In the genomic region with DNA sequence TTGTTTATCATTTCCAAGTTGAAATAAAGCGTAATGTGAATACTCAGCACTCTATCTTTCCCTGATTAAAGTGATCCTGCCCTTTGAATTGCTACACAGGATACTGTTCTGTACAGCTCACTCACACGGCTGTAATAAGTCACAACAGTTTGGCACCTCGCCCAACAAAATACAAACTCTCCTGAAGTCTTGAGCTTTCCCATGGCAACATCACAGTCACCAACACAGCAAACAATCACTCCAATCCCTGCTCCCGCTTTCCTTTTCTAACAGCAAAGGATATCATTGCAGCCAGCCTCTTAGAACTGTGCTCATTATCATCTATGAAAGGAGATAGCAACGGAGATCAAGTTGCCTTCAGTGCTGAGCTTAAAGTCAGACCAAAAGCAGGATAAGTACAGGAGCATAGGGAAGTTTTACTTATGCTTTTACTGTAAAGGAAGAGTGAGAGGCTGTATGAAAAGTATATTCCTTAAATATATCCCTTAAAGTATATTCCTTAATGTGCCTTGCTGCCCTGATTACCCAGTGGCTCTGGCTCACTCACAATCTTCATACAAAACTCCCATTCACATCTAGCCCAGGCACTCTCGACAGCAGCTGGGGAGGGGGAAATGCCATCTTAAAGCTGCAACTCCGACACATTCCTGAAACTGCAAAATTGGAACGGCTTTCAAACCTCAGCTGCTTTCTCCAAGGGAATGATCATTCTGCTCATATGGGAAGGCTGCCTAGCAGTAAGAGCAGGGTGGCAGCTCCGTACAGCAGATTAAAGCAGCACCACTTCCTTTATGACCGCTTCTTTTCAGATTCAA, we compare ENCODE assay signal across 8 cellular contexts. TPM values are rescaled to one million over a fixed set of nuclear protein-coding genes. Genes with fewer than 3 reads are reported as not detected.
DNase-seq lines count a peak whose midpoint lies in the region; ATAC-seq, FAIRE-seq and TF ChIP-seq lines count a peak whose summit lies in the region.

No MANE protein-coding gene starts in this region.

- H3K4me3 ChIP-seq in right lobe of liver (no peak overlapping the region), stomach smooth muscle (ENCODE audit: low read length in 2 of 2) (peak overlapping the region; percentile 66 to 67)

- WGBS in right lobe of liver (ENCODE audit: insufficient coverage, low coverage, low lambda C conversion rate, missing lambda C conversion rate), result 31% methylated on average over 10 of the region's 10 CpGs

- H3K9me3 ChIP-seq in right lobe of liver (no peaks in the 10 kb centered on the region), stomach smooth muscle (ENCODE audit: control insufficient read depth in 2 of 2, low read length in 2 of 2) (no peaks in the 10 kb centered on the region)

- H3K4me3 Mint-ChIP-seq in activated naive CD4-positive, alpha-beta T cell treated with anti-CD3 and anti-CD28 coated beads, Interleukin-2, amount 50 U/mL, for 24 hours, result peak overlapping the region; percentile 86

- peak; percentile 90 for FAIRE-seq in RCC 7860 (lab: Jason Lieb, UNC)

- H3K4me1 Mint-ChIP-seq in activated naive CD4-positive, alpha-beta T cell treated with anti-CD3 and anti-CD28 coated beads, Interleukin-2, amount 50 U/mL, for 24 hours, result peaks cover 83% of the 10 kb centered on the region

- no peaks in the 10 kb centered on the region for H3K27me3 Mint-ChIP-seq in activated naive CD4-positive, alpha-beta T cell treated with anti-CD3 and anti-CD28 coated beads, Interleukin-2, amount 50 U/mL, for 24 hours

- no peaks in the 10 kb centered on the region for H3K9me3 Mint-ChIP-seq in activated naive CD4-positive, alpha-beta T cell treated with anti-CD3 and anti-CD28 coated beads, Interleukin-2, amount 50 U/mL, for 24 hours

- H3K9ac ChIP-seq in stomach smooth muscle (ENCODE audit: low read length in 2 of 2), result peak overlapping the region; percentile 64 to 65

- no peaks in the 10 kb centered on the region for H3K36me3 ChIP-seq in right lobe of liver
- no peaks in the 10 kb centered on the region for H3K36me3 ChIP-seq in stomach smooth muscle (ENCODE audit: control insufficient read depth in 2 of 2, insufficient read depth in 2 of 2, low read length in 2 of 2)

- peaks cover 5% of the 10 kb centered on the region for H3K36me3 Mint-ChIP-seq in activated naive CD4-positive, alpha-beta T cell treated with anti-CD3 and anti-CD28 coated beads, Interleukin-2, amount 50 U/mL, for 24 hours

- H3K27me3 ChIP-seq in right lobe of liver, result no peaks in the 10 kb centered on the region
- no peaks in the 10 kb centered on the region for H3K27me3 ChIP-seq in stomach smooth muscle (ENCODE audit: control insufficient read depth in 1 of 2, insufficient read depth in 2 of 2, low read length in 2 of 2)

- no peak for DNase-seq in activated naive CD4-positive, alpha-beta T cell treated with anti-CD3 and anti-CD28 coated beads, Interleukin-2, amount 50 U/mL, for 16 hours
- peak; percentile 99 for DNase-seq in RCC 7860 (ENCODE audit: low spot score)
- peak; percentile 100 for DNase-seq in dermis microvascular lymphatic vessel endothelial cell (ENCODE audit: low read depth in 2 of 2)
- peak in 2 of 3 donors; percentile 44 to 70 for DNase-seq in right lobe of liver

- H3K27ac Mint-ChIP-seq in activated naive CD4-positive, alpha-beta T cell treated with anti-CD3 and anti-CD28 coated beads, Interleukin-2, amount 50 U/mL, for 24 hours, result peak overlapping the region; percentile 96

- intact Hi-C loops in right lobe of liver (cut with DNase I), result no loop called here

- peak overlapping the region; percentile 7 to 60 (median 43) for H3K27ac ChIP-seq in right lobe of liver
- peak overlapping the region; percentile 76 for H3K27ac ChIP-seq in stomach smooth muscle (ENCODE audit: low read length)

- no peak for TF ChIP-seq POLR2A in right lobe of liver (IDR thresholded peaks at IDR 0.05)
- no peak for TF ChIP-seq POLR2A in GM18505 (IDR thresholded peaks at IDR 0.05; ENCODE audit: borderline replicate concordance, extremely low read depth, insufficient read depth, insufficient read length)

- TF ChIP-seq CTCF in right lobe of liver (IDR thresholded peaks at IDR 0.05), result no peak

- no peaks in the 10 kb centered on the region for H3K4me1 ChIP-seq in right lobe of liver
- peaks cover 20% of the 10 kb centered on the region for H3K4me1 ChIP-seq in stomach smooth muscle (ENCODE audit: control insufficient read depth, insufficient read depth, low read length)

- ATAC-seq in right lobe of liver (peak; percentile 84 to 92 (median 88)), GM18505 (IDR thresholded peaks at IDR 0.05; ENCODE audit: unreplicated experiment) (no peak), HG02852 (IDR thresholded peaks at IDR 0.05; ENCODE audit: unreplicated experiment) (no peak)

RNA-seq across cellular contexts. Expression of a gene that starts 35.9 kb away (rescaled TPM):
- total RNA-seq in dermis microvascular lymphatic vessel endothelial cell (4.4 and 9.2 TPM in 2 replicates), right lobe of liver (1 to 10 TPM in 5 of 6 experiments, under 1 TPM in 1; 0.92 to 2.3 (median 1.9) TPM)

Comparison
In these comparisons a context has a peak if more than half of its experiments do, and no peak if none do; other contexts are left out.
1. ATAC-seq: peak in right lobe of liver (4 of 4); none in GM18505 (single experiment) and HG02852 (single experiment).
2. H3K4me3 ChIP-seq: peak in stomach smooth muscle (2 of 2); none in right lobe of liver (0 of 3).